19 cellular contexts compared by ENCODE assay signal in genomic region chr22:22010358-22010757, GRCh38. TPM values are rescaled to one million over a fixed set of nuclear protein-coding genes. Genes with fewer than 3 reads are reported as not detected.
DNase-seq lines count a peak whose midpoint lies in the region; ATAC-seq, FAIRE-seq and TF ChIP-seq lines count a peak whose summit lies in the region.
"Had no signal": no experiment of that assay in that cellular context is flagged by ENCODE, and none has a peak within 500 bp of the region (broad histone marks: within the 10 kb centered on the region; RNA-seq: fewer than 3 reads in every experiment).

No MANE protein-coding gene starts in this region.

- no peaks in the 10 kb centered on the region for H3K9me2 ChIP-seq in Karpas-422 (replicated peaks; ENCODE audit: insufficient read depth, low read length)

- TF ChIP-seq CTCF in K562 (IDR thresholded peaks at IDR 0.05 in 2 of 3, conservative IDR thresholded peaks at IDR 0.05 in 1 of 3; ENCODE audit: insufficient read depth in 2 of 3, low read depth in 1 of 3, low read length in 3 of 3) (no peak), ascending aorta (IDR thresholded peaks at IDR 0.05) (no peak), WERI-Rb-1 (IDR thresholded peaks at IDR 0.05; ENCODE audit: low read depth, low read length) (no peak)

- H3K4me3 Mint-ChIP-seq in activated CD8-positive, alpha-beta memory T cell treated with anti-CD3 and anti-CD28 coated beads, Interleukin-2, amount 10 ng/mL, durations not matched to agents 7 days and 5 days: no peak overlapping the region
- H3K4me3 Mint-ChIP-seq in stimulated activated memory B cell treated with anti-CD40 and anti-IgM and Interleukin-4, amounts not matched to agents 10 μg/mL and 1 μg/mL and 100 μg/mL, for 72 hours: no peak overlapping the region
- H3K4me3 Mint-ChIP-seq: CD4-positive, alpha-beta T cell; HFFc6 had no signal

- no peaks in the 10 kb centered on the region for H3K9me1 ChIP-seq in K562 (ENCODE audit: control insufficient read depth, insufficient read depth, low read length)

- H3K4me2 ChIP-seq in Karpas-422 (ENCODE audit: low read depth, low read length, poor library complexity, severe bottlenecking): peak overlapping the region; percentile 72
- no peak overlapping the region for H3K4me2 ChIP-seq in K562 (ENCODE audit: insufficient read depth, low read length)

- TF ChIP-seq POLR2A in K562 (conservative IDR thresholded peaks at IDR 0.05): no peak

- DNase-seq in activated CD8-positive, alpha-beta memory T cell treated with anti-CD3 and anti-CD28 coated beads, Interleukin-2, amount 10 ng/mL, durations not matched to agents 7 days and 5 days: peak; percentile 5
- no peak for DNase-seq in activated CD8-positive, alpha-beta memory T cell treated with anti-CD3 and anti-CD28 coated beads for 24 hours
- DNase-seq in Karpas-422 (peak; percentile 83), K562 (ENCODE audit: extremely low read depth in 1 of 4, low spot score in 3 of 4) (no peak), ascending aorta (ENCODE audit: low spot score in 2 of 2) (no peak), left ventricle myocardium superior (no peak), WERI-Rb-1 (no peak)
- DNase-seq: 8988T; Caco-2; CD4-positive, alpha-beta T cell; GDM1; GOT3; H7; HFFc6 had no signal

- peak overlapping the region; percentile 2 for H2AFZ ChIP-seq in Karpas-422 (ENCODE audit: low read length)
- no peak overlapping the region for H2AFZ ChIP-seq in K562 (ENCODE audit: low read depth, low read length)

- peaks cover 30% of the 10 kb centered on the region for H3K27me3 Mint-ChIP-seq in activated CD8-positive, alpha-beta memory T cell treated with anti-CD3 and anti-CD28 coated beads, Interleukin-2, amount 10 ng/mL, durations not matched to agents 7 days and 5 days
- no peaks in the 10 kb centered on the region for H3K27me3 Mint-ChIP-seq in stimulated activated memory B cell treated with anti-CD40 and anti-IgM and Interleukin-4, amounts not matched to agents 10 μg/mL and 1 μg/mL and 100 μg/mL, for 72 hours

- in situ Hi-C loops in K562 (cut with MboI): no loop called here

- TF ChIP-seq RAD21 in K562 (CRISPR knock-in tag; conservative IDR thresholded peaks at IDR 0.05 in 1 of 2, IDR thresholded peaks at IDR 0.05 in 1 of 2): no peak

- peak overlapping the region; percentile 60 for H3K9ac ChIP-seq in Karpas-422 (ENCODE audit: low read length)
- no peak overlapping the region for H3K9ac ChIP-seq in K562 (ENCODE audit: insufficient read depth in 1 of 2, low read depth in 2 of 2, low read length in 2 of 2)

- H3K4me3 ChIP-seq in Karpas-422 (ENCODE audit: low read length) (peak overlapping the region; percentile 50), K562 (no peak overlapping the region), ascending aorta (no peak overlapping the region), WERI-Rb-1 (ENCODE audit: low read depth, low read length) (no peak overlapping the region)

- peaks cover 3% of the 10 kb centered on the region for H3K9me3 Mint-ChIP-seq in activated CD8-positive, alpha-beta memory T cell treated with anti-CD3 and anti-CD28 coated beads, Interleukin-2, amount 10 ng/mL, durations not matched to agents 7 days and 5 days (ENCODE audit: low read depth)
- H3K9me3 Mint-ChIP-seq in stimulated activated memory B cell treated with anti-CD40 and anti-IgM and Interleukin-4, amounts not matched to agents 10 μg/mL and 1 μg/mL and 100 μg/mL, for 72 hours: no peaks in the 10 kb centered on the region
- H3K9me3 Mint-ChIP-seq: CD4-positive, alpha-beta T cell; HFFc6 had no signal

- H3K27ac Mint-ChIP-seq in activated CD8-positive, alpha-beta memory T cell treated with anti-CD3 and anti-CD28 coated beads, Interleukin-2, amount 10 ng/mL, durations not matched to agents 7 days and 5 days: no peak overlapping the region
- H3K27ac Mint-ChIP-seq in stimulated activated memory B cell treated with anti-CD40 and anti-IgM and Interleukin-4, amounts not matched to agents 10 μg/mL and 1 μg/mL and 100 μg/mL, for 72 hours: peak overlapping the region; percentile 78
- H3K27ac Mint-ChIP-seq: CD4-positive, alpha-beta T cell; HFFc6 had no signal

- no peak for TF ChIP-seq EP300 in K562 (IDR thresholded peaks at IDR 0.05; ENCODE audit: low read length)

- intact Hi-C loops in K562 (cut with micrococcal nuclease): no loop called here
- intact Hi-C loops in ascending aorta (cut with DNase I): no loop called here
- intact Hi-C loops in left ventricle myocardium superior (cut with micrococcal nuclease): no loop called here

- H3K36me3 ChIP-seq in Karpas-422 (ENCODE audit: insufficient read depth, low read length) (peaks cover 10% of the 10 kb centered on the region; the same call in 1 of the 2 replicates), K562 (ENCODE audit: control insufficient read depth, insufficient read depth, low read length) (no peaks in the 10 kb centered on the region), ascending aorta (no peaks in the 10 kb centered on the region), WERI-Rb-1 (no peaks in the 10 kb centered on the region)

- H3K36me3 Mint-ChIP-seq in activated CD8-positive, alpha-beta memory T cell treated with anti-CD3 and anti-CD28 coated beads, Interleukin-2, amount 10 ng/mL, durations not matched to agents 7 days and 5 days: no peaks in the 10 kb centered on the region
- peaks cover 36% of the 10 kb centered on the region for H3K36me3 Mint-ChIP-seq in stimulated activated memory B cell treated with anti-CD40 and anti-IgM and Interleukin-4, amounts not matched to agents 10 μg/mL and 1 μg/mL and 100 μg/mL, for 72 hours

- H3K4me1 ChIP-seq in Karpas-422 (ENCODE audit: low read length) (peaks cover 38% of the 10 kb centered on the region), K562 (replicated peaks in 1 of 2; ENCODE audit: control insufficient read depth in 2 of 2, insufficient read depth in 2 of 2, low read length in 2 of 2) (no peaks in the 10 kb centered on the region), ascending aorta (no peaks in the 10 kb centered on the region)
- H3K4me1 ChIP-seq: Caco-2 had no signal

- CTCF ChIA-PET in activated CD8-positive, alpha-beta memory T cell treated with anti-CD3 and anti-CD28 coated beads, Interleukin-2, amount 10 ng/mL, durations not matched to agents 7 days and 5 days (lab: Charles Lee): no interaction called here
- CTCF ChIA-PET in K562 (lab: Yijun Ruan, JAX; ENCODE audit: low intra/inter-chr PET ratio): no interaction called here

- no peak for ATAC-seq in activated CD8-positive, alpha-beta memory T cell treated with anti-CD3 and anti-CD28 coated beads, Interleukin-2, amount 10 ng/mL, durations not matched to agents 7 days and 5 days
- ATAC-seq in K562: peak; percentile 4; the same call in 1 of the 3 replicates
- no peak for ATAC-seq in stimulated activated memory B cell treated with anti-CD40 and anti-IgM and Interleukin-4, amounts not matched to agents 10 μg/mL and 1 μg/mL and 100 μg/mL, for 72 hours
- no peak for ATAC-seq in left ventricle myocardium superior
- ATAC-seq: HCT116 had no signal

- H3K27me3 ChIP-seq in Karpas-422 (ENCODE audit: low read length): no peaks in the 10 kb centered on the region
- peaks cover 33 to 57% of the 10 kb centered on the region in 2 experiments for H3K27me3 ChIP-seq in K562 (ENCODE audit: control insufficient read depth in 2 of 2, insufficient read depth in 2 of 2, low read length in 2 of 2)
- no peaks in the 10 kb centered on the region for H3K27me3 ChIP-seq in ascending aorta
- H3K27me3 ChIP-seq in WERI-Rb-1 (ENCODE audit: insufficient read depth, low read depth, severe bottlenecking): no peaks in the 10 kb centered on the region

- H3K79me2 ChIP-seq in Karpas-422 (ENCODE audit: low read length) (no peaks in the 10 kb centered on the region), K562 (ENCODE audit: control insufficient read depth, insufficient read depth, low read length) (no peaks in the 10 kb centered on the region)

- H4K20me1 ChIP-seq in Karpas-422 (ENCODE audit: insufficient read depth, low read depth, low read length): no peaks in the 10 kb centered on the region
- H4K20me1 ChIP-seq in K562 (replicated peaks; ENCODE audit: control insufficient read depth, insufficient read depth, low read length): no peaks in the 10 kb centered on the region

- POLR2A ChIA-PET in K562 (lab: Yijun Ruan, JAX): interaction anchor here (0.6 to 10.2 kb wide), 17 partner anchors 8 to 847 kb away, joined by 3 to 123 read pairs (median 6); partner anchors contain the start of gene TOP3B

- no TSS peak for BruUV-seq in K562 (replicated peaks; lab: Mats Ljungman, UMichigan)

- H3K4me1 Mint-ChIP-seq in activated CD8-positive, alpha-beta memory T cell treated with anti-CD3 and anti-CD28 coated beads, Interleukin-2, amount 10 ng/mL, durations not matched to agents 7 days and 5 days: peaks cover 2% of the 10 kb centered on the region
- peaks cover 20% of the 10 kb centered on the region for H3K4me1 Mint-ChIP-seq in stimulated activated memory B cell treated with anti-CD40 and anti-IgM and Interleukin-4, amounts not matched to agents 10 μg/mL and 1 μg/mL and 100 μg/mL, for 72 hours

- H3K27ac ChIP-seq in Karpas-422 (ENCODE audit: low read length): peak overlapping the region; percentile 91
- no peak overlapping the region for H3K27ac ChIP-seq in K562 (ENCODE audit: extremely low read depth, low read depth, low read length)
- no peak overlapping the region for H3K27ac ChIP-seq in ascending aorta
- no peak overlapping the region for H3K27ac ChIP-seq in WERI-Rb-1
- H3K27ac ChIP-seq: C4-2B, HL-60 had no signal

- no peaks in the 10 kb centered on the region for H3K9me3 ChIP-seq in Karpas-422 (ENCODE audit: low read length)
- 0 out of 2 replicates have a peak, but pooled peaks cover 6% of the 10 kb centered on the region for H3K9me3 ChIP-seq in K562 (replicated peaks; ENCODE audit: control insufficient read depth, insufficient read depth, low read depth, low read length)
- H3K9me3 ChIP-seq in ascending aorta: no peaks in the 10 kb centered on the region
- H3K9me3 ChIP-seq in WERI-Rb-1 (ENCODE audit: severe bottlenecking): no peaks in the 10 kb centered on the region
- H3K9me3 ChIP-seq: Caco-2 had no signal

- no peak for FAIRE-seq in K562 (lab: Jason Lieb, UNC)
- FAIRE-seq: D721Med had no signal

- WGBS in K562 (ENCODE audit: insufficient coverage, low coverage, missing lambda C conversion rate): under 1% methylated on average over 2 of the region's 2 CpGs

RNA-seq across cellular contexts. Expression of gene TOP3B, which starts 27.8 kb away (rescaled TPM):
- 10 to 100 TPM; 46.6 to 50.4 TPM for total RNA-seq in activated CD8-positive, alpha-beta memory T cell treated with anti-CD3 and anti-CD28 coated beads, Interleukin-2, amount 10 ng/mL, durations not matched to agents 7 days and 5 days
- 38.1 and 72.9 TPM in 2 replicates for total RNA-seq in Karpas-422 (2014; rRNA removed; shearing (Covaris generic); ENCODE audit: low replicate concordance)
- 654 and 1,271 TPM in 2 replicates for total RNA-seq in K562 (2011; cell fraction: chromatin; rRNA removed; ENCODE audit: low replicate concordance)
- total RNA-seq in K562 (2011; cell fraction: nucleolus; rRNA removed): 667 and 676 TPM in 2 replicates
- 562 and 595 TPM in 2 replicates for total RNA-seq in K562 (2011; cell fraction: nucleoplasm; rRNA removed)
- total RNA-seq in K562 (2014; rRNA removed): 168 and 209 TPM in 2 replicates
- 70.7 and 93.0 TPM in 2 replicates for total RNA-seq in K562 (2014; rRNA removed; fragmentation: Illumina TruSeq; extraction: Trizol)
- total RNA-seq in K562 (2015; rRNA removed; fragmentation: Illumina TruSeq; extraction: Trizol): 132 and 135 TPM in 2 replicates
- 182 and 188 TPM in 2 replicates for total RNA-seq in K562 (2021)
- 77.5 and 115 TPM in 2 replicates for polyA plus RNA-seq in K562 (2011; rRNA removed)
- polyA plus RNA-seq in K562 (2011; cell fraction: cytosol; rRNA removed): 70.1 and 77.8 TPM in 2 replicates
- 984 and 1,286 TPM in 2 replicates for polyA plus RNA-seq in K562 (2011; cell fraction: nucleus; rRNA removed)
- polyA plus RNA-seq in K562 (2012): 96.9 and 122 TPM in 2 replicates
- 112 and 123 TPM in 2 replicates for polyA plus RNA-seq in K562 (2014; fragmentation: Illumina TruSeq; extraction: Trizol)
- 10 to 100 TPM in 1 of 2 experiments, 1 to 10 TPM in 1; 3.0 to 11.5 TPM for polyA plus RNA-seq in K562 (2014; fragmentation: Nextera tagmentation; extraction: Ambion mirVana)
- polyA plus RNA-seq in K562 (2014; rRNA removed): 153 and 161 TPM in 2 replicates
- 98.9 and 108 TPM in 2 replicates for polyA minus RNA-seq in K562 (2011; rRNA and poly(A)+ RNA removed)
- polyA minus RNA-seq in K562 (2011; cell fraction: cytosol; rRNA and poly(A)+ RNA removed): 76.3 and 79.3 TPM in 2 replicates
- 248 and 295 TPM in 2 replicates for polyA minus RNA-seq in K562 (2011; cell fraction: nucleus; rRNA and poly(A)+ RNA removed)
- total RNA-seq in ascending aorta: 26.4 TPM
- total RNA-seq in left ventricle myocardium superior: 13.1 TPM

RNA-seq across cellular contexts. Expression of gene PPM1F, which starts 57.7 kb away (rescaled TPM):
- 10 to 100 TPM; 14.4 to 22.9 TPM for total RNA-seq in activated CD8-positive, alpha-beta memory T cell treated with anti-CD3 and anti-CD28 coated beads, Interleukin-2, amount 10 ng/mL, durations not matched to agents 7 days and 5 days
- total RNA-seq in Karpas-422 (2014; rRNA removed; shearing (Covaris generic); ENCODE audit: low replicate concordance): 21.1 and 47.8 TPM in 2 replicates
- total RNA-seq in K562 (2011; cell fraction: chromatin; rRNA removed; ENCODE audit: low replicate concordance): 103 and 226 TPM in 2 replicates
- total RNA-seq in K562 (2011; cell fraction: nucleolus; rRNA removed): 122 and 135 TPM in 2 replicates
- 120 and 153 TPM in 2 replicates for total RNA-seq in K562 (2011; cell fraction: nucleoplasm; rRNA removed)
- total RNA-seq in K562 (2014; rRNA removed) (132 and 153 TPM in 2 replicates), K562 (2014; rRNA removed; fragmentation: Illumina TruSeq; extraction: Trizol) (33.1 and 36.9 TPM in 2 replicates), K562 (2015; rRNA removed; fragmentation: Illumina TruSeq; extraction: Trizol) (74.6 and 75.0 TPM in 2 replicates), K562 (2021) (157 and 159 TPM in 2 replicates), ascending aorta (76.0 TPM), left ventricle myocardium superior (18.5 TPM)
- polyA plus RNA-seq in K562 (2011; rRNA removed) (64.0 and 73.1 TPM in 2 replicates), K562 (2014; fragmentation: Illumina TruSeq; extraction: Trizol) (53.8 and 92.1 TPM in 2 replicates), K562 (2014; fragmentation: Nextera tagmentation; extraction: Ambion mirVana) (1 to 10 TPM; 2.1 to 4.5 TPM), K562 (2014; rRNA removed) (110 and 121 TPM in 2 replicates)
- polyA plus RNA-seq in K562 (2011; cell fraction: cytosol; rRNA removed): 74.8 and 124 TPM in 2 replicates
- 187 and 284 TPM in 2 replicates for polyA plus RNA-seq in K562 (2011; cell fraction: nucleus; rRNA removed)
- polyA plus RNA-seq in K562 (2012): 81.6 and 118 TPM in 2 replicates
- polyA minus RNA-seq in K562 (2011; rRNA and poly(A)+ RNA removed): 29.5 and 43.3 TPM in 2 replicates
- 53.3 and 68.1 TPM in 2 replicates for polyA minus RNA-seq in K562 (2011; cell fraction: cytosol; rRNA and poly(A)+ RNA removed)
- 34.9 and 45.5 TPM in 2 replicates for polyA minus RNA-seq in K562 (2011; cell fraction: nucleus; rRNA and poly(A)+ RNA removed)

Comparison
In these comparisons a context has a peak if more than half of its experiments do, and no peak if none do; other contexts are left out.
1. DNase-seq: peak in activated CD8-positive, alpha-beta memory T cell treated with anti-CD3 and anti-CD28 coated beads, Interleukin-2, amount 10 ng/mL, durations not matched to agents 7 days and 5 days (single experiment) and Karpas-422 (single experiment); none in activated CD8-positive, alpha-beta memory T cell treated with anti-CD3 and anti-CD28 coated beads for 24 hours (single experiment), K562 (0 of 4), ascending aorta (0 of 2), left ventricle myocardium superior (single experiment) and WERI-Rb-1 (single experiment).